8 cellular contexts compared by ENCODE assay signal in genomic region chr19:3075605-3076431, GRCh38. TPM values are rescaled to one million over a fixed set of nuclear protein-coding genes. Genes with fewer than 3 reads are reported as not detected.
DNase-seq lines count a peak whose midpoint lies in the region; ATAC-seq, FAIRE-seq and TF ChIP-seq lines count a peak whose summit lies in the region.

No MANE protein-coding gene starts in this region.

- no peaks in the 10 kb centered on the region for H3K9me2 ChIP-seq in OCI-LY7 (ENCODE audit: insufficient read depth, low read length)

- WGBS in sigmoid colon, 2 donors: 6 to 14% methylated on average over 41 of the region's 41 CpGs

- DNase-seq in GM19239 (ENCODE audit: insufficient read length, low spot score) (peak; percentile 75), OCI-LY7 (ENCODE audit: low spot score) (peak; percentile 72), cardiac muscle cell (ENCODE audit: low read depth in 1 of 2, low spot score in 1 of 2) (peak; percentile 43 to 61), sigmoid colon (no peak)
- peak; percentile 65 for DNase-seq in activated effector memory CD4-positive, alpha-beta T cell treated with Interleukin-2 at 50 U/mL for 16 hours

- H3K27me3 ChIP-seq in ACC112 (ENCODE audit: insufficient read depth, low read length): no peaks in the 10 kb centered on the region
- no peaks in the 10 kb centered on the region for H3K27me3 ChIP-seq in cardiac muscle cell
- no peaks in the 10 kb centered on the region for H3K27me3 ChIP-seq in sigmoid colon

- H3K9me3 ChIP-seq in OCI-LY7 (ENCODE audit: low read length) (no peaks in the 10 kb centered on the region), cardiac muscle cell (ENCODE audit: low read depth) (no peaks in the 10 kb centered on the region), sigmoid colon (no peaks in the 10 kb centered on the region)

- POLR2A ChIA-PET in OCI-LY7 (lab: Charles Lee): no interaction called here

- H3K27ac ChIP-seq in ACC112 (ENCODE audit: low read depth, low read length): no peak overlapping the region
- H3K27ac ChIP-seq in OCI-LY7 (ENCODE audit: low read depth, low read length, poor library complexity, severe bottlenecking): no peak overlapping the region
- no peak overlapping the region for H3K27ac ChIP-seq in cardiac muscle cell
- no peak overlapping the region for H3K27ac ChIP-seq in sigmoid colon

- H3K79me2 ChIP-seq in ACC112 (ENCODE audit: control insufficient read depth, insufficient read depth, low read length, unreplicated experiment): no peaks in the 10 kb centered on the region
- no peaks in the 10 kb centered on the region for H3K79me2 ChIP-seq in OCI-LY7 (ENCODE audit: insufficient read depth, low read depth, low read length)

- ATAC-seq in GM18511 (IDR thresholded peaks at IDR 0.05; ENCODE audit: unreplicated experiment): no peak
- ATAC-seq in GM21825 (IDR thresholded peaks at IDR 0.05; ENCODE audit: unreplicated experiment): no peak

- H3K4me2 ChIP-seq in OCI-LY7 (ENCODE audit: low read length): peak overlapping the region; percentile 63

- TF ChIP-seq POLR2A in sigmoid colon (IDR thresholded peaks at IDR 0.05): no peak

- H3K4me1 ChIP-seq in ACC112 (ENCODE audit: control insufficient read depth, insufficient read depth, low read length, unreplicated experiment) (no peaks in the 10 kb centered on the region), OCI-LY7 (ENCODE audit: insufficient read depth, low read length, poor library complexity, severe bottlenecking) (peaks cover 20% of the 10 kb centered on the region), cardiac muscle cell (ENCODE audit: low read depth) (no peaks in the 10 kb centered on the region), sigmoid colon (peaks cover 0 to 17% (median 13%) of the 10 kb centered on the region in 4 donors)

- H2AFZ ChIP-seq in ACC112 (ENCODE audit: low read length, unreplicated experiment): no peak overlapping the region
- H2AFZ ChIP-seq in OCI-LY7 (ENCODE audit: low read length): peak overlapping the region; percentile 73; the same call in 1 of the 2 replicates

- intact Hi-C loops in OCI-LY7 (cut with micrococcal nuclease; ENCODE audit: unreplicated experiment): loop anchor here (1.0 to 2.0 kb wide), 3 partner anchors 28 to 87 kb away; no protein-coding TSS in a partner anchor
- intact Hi-C loops in sigmoid colon (cut with DNase I): loop anchor here (1.0 to 5.0 kb wide), 3 partner anchors 28 to 113 kb away; no protein-coding TSS in a partner anchor

- TF ChIP-seq CTCF in OCI-LY7 (conservative IDR thresholded peaks at IDR 0.05; ENCODE audit: low read length) (peak; percentile 90), cardiac muscle cell (IDR thresholded peaks at IDR 0.05; ENCODE audit: low read depth, low read length) (peak; percentile 95), sigmoid colon (IDR thresholded peaks at IDR 0.05) (peak; percentile 91 to 96 (median 94))

- peak; percentile 31 for FAIRE-seq in GM19239 (lab: Jason Lieb, UNC)

- BruUV-seq in OCI-LY7 (replicated peaks; lab: Mats Ljungman, UMichigan): no TSS peak

- TF ChIP-seq EP300 in sigmoid colon (IDR thresholded peaks at IDR 0.05): no peak

- H3K36me3 ChIP-seq in ACC112 (ENCODE audit: insufficient read depth, low read length) (no peaks in the 10 kb centered on the region), OCI-LY7 (ENCODE audit: insufficient read depth, low read length) (no peaks in the 10 kb centered on the region), cardiac muscle cell (no peaks in the 10 kb centered on the region), sigmoid colon (no peaks in the 10 kb centered on the region)

- CTCF ChIA-PET in OCI-LY7 (lab: Charles Lee; ENCODE audit: unreplicated experiment): interaction anchor here (0.7 to 0.8 kb wide), 2 partner anchors 37 to 124 kb away, joined by 3 read pairs; no protein-coding TSS in a partner anchor

- no peaks in the 10 kb centered on the region for H4K20me1 ChIP-seq in OCI-LY7 (ENCODE audit: insufficient read depth, low read length)

- H3K4me3 ChIP-seq in ACC112 (ENCODE audit: low read depth, low read length) (peak overlapping the region; percentile 26; the same call in 1 of the 2 replicates), OCI-LY7 (ENCODE audit: low read depth, low read length, poor library complexity, severe bottlenecking) (peak overlapping the region; percentile 42), cardiac muscle cell (no peak overlapping the region), sigmoid colon (no peak overlapping the region)

RNA-seq across cellular contexts. Expression of gene TLE5, which starts 13.5 kb away (rescaled TPM):
- total RNA-seq in OCI-LY7 (2014; rRNA removed; shearing (Covaris generic)): 424 and 448 TPM in 2 replicates
- 376 and 463 TPM in 2 replicates for total RNA-seq in OCI-LY7 (2022)
- 612 and 690 TPM in 2 replicates for total RNA-seq in cardiac muscle cell
- 446 and 487 TPM in 2 replicates for polyA plus RNA-seq in cardiac muscle cell
- 100 to 1,000 TPM; 581 to 711 (median 629) TPM for total RNA-seq in sigmoid colon
- polyA plus RNA-seq in sigmoid colon: 100 to 1,000 TPM; 561 to 714 (median 581) TPM

RNA-seq across cellular contexts. Expression of gene GNA11, which starts 18.3 kb away (rescaled TPM):
- 12.9 and 13.4 TPM in 2 replicates for total RNA-seq in OCI-LY7 (2014; rRNA removed; shearing (Covaris generic))
- 10.1 and 14.3 TPM in 2 replicates for total RNA-seq in OCI-LY7 (2022)
- total RNA-seq in cardiac muscle cell: 36.5 and 47.5 TPM in 2 replicates
- 60.8 and 63.3 TPM in 2 replicates for polyA plus RNA-seq in cardiac muscle cell
- total RNA-seq in sigmoid colon: 10 to 100 TPM; 43.2 to 52.5 (median 45.4) TPM
- polyA plus RNA-seq in sigmoid colon: 100 to 1,000 TPM in 2 of 3 donors, 10 to 100 TPM in 1; 90.1 to 151 (median 150) TPM

RNA-seq across cellular contexts. Expression of gene TLE2, which starts 46.7 kb away (rescaled TPM):
- 1.6 and 1.7 TPM in 2 replicates for total RNA-seq in OCI-LY7 (2014; rRNA removed; shearing (Covaris generic))
- total RNA-seq in OCI-LY7 (2022): 1.1 and 1.2 TPM in 2 replicates
- 71.1 and 95.9 TPM in 2 replicates for total RNA-seq in cardiac muscle cell
- polyA plus RNA-seq in cardiac muscle cell: 102 and 105 TPM in 2 replicates
- 10 to 100 TPM; 27.8 to 66.5 (median 47.3) TPM for total RNA-seq in sigmoid colon
- 10 to 100 TPM; 10.9 to 20.9 (median 14.4) TPM for polyA plus RNA-seq in sigmoid colon

Comparison
In these comparisons a context has a peak if more than half of its experiments do, and no peak if none do; other contexts are left out.
1. H3K4me3 ChIP-seq: peak in ACC112 (single experiment) and OCI-LY7 (single experiment); none in cardiac muscle cell (single experiment) and sigmoid colon (0 of 4).
2. RNA of gene TLE2, which starts 46.7 kb away (total RNA-seq): 71.1 to 95.9 TPM in cardiac muscle cell and 27.8 to 66.5 TPM in sigmoid colon; 1.1 to 1.7 TPM in OCI-LY7; every median in the first group is over 10 times any median in the second.
3. Peak in every context shown above with its lines, with median percentiles within 50 percentile points of each other: CTCF ChIP-seq.